In the genomic region with DNA sequence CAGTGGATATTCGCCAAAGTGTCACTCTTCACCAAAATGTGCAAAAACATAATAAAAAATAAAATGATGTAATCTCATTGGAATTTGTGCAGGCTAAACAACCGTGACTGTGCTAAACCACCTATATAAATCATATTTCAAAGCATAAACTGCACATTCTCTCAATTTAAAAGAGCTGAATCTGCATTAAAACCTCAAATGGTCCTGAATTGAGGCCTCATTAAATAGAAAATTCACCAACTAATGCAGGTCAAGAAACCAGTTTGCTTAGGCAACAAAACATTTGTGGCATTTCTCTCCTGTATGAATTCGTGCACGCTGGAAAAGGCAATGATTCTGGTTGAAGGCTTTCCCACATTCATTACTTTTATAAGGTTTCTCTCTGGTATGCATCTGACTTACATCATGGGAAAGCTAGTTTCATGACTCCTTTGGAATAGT, we compare ENCODE assay signal across 14 cellular contexts.
DNase-seq lines count a peak whose midpoint lies in the region; ATAC-seq and TF ChIP-seq lines count a peak whose summit lies in the region.
"Had no signal": no experiment of that assay in that cellular context is flagged by ENCODE, and none has a peak within 500 bp of the region (broad histone marks: within the 10 kb centered on the region; RNA-seq: fewer than 3 reads in every experiment).

No MANE protein-coding gene starts in this region.

- H3K27ac Mint-ChIP-seq in activated T-cell treated with anti-CD3 and anti-CD28 coated beads, Interleukin-2, amount 50 U/mL, for 72 hours, result no peak overlapping the region
- H3K27ac Mint-ChIP-seq: memory B cell; stimulated activated naive B cell treated with anti-CD40 and anti-IgM and Interleukin-4, amounts not matched to agents 10 μg/mL and 1 μg/mL and 100 μg/mL, for 72 hours had no signal

- DNase-seq in AG09309 (ENCODE audit: low read depth) (peak; percentile 89), HT1080 (ENCODE audit: low read depth) (peak; percentile 18), astrocyte of the spinal cord (ENCODE audit: low read depth, low spot score) (peak; percentile 80), kidney tubule cell (ENCODE audit: low spot score) (peak; percentile 95), H7 (no peak), NCI-H345 (lab: John Stamatoyannopoulos, UW) (no peak), NCI-H2029 (lab: John Stamatoyannopoulos, UW) (no peak)
- DNase-seq in activated T-cell treated with anti-CD3 and anti-CD28 coated beads, Interleukin-2, amount 50 U/mL, for 72 hours, result no peak
- DNase-seq: C1 segment of cervical spinal cord; NCI-H446 treated with DMSO at 0.1 percent for 48 hours; posterior cingulate gyrus; stimulated activated naive B cell treated with anti-CD40 and anti-IgM and Interleukin-4, amounts not matched to agents 10 μg/mL and 1 μg/mL and 100 μg/mL, for 72 hours had no signal

- H3K4me3 ChIP-seq in AG09309 (ENCODE audit: control insufficient read depth, low read depth, low read length) (no peak overlapping the region), astrocyte of the spinal cord (ENCODE audit: low read depth, low read length) (no peak overlapping the region), H7 (ENCODE audit: insufficient read depth, low read depth, low read length) (no peak overlapping the region)

- TF ChIP-seq CTCF in AG09309 (IDR thresholded peaks at IDR 0.05; ENCODE audit: control insufficient read depth, insufficient read depth, low read depth, low read length, missing control alignments) (no peak), astrocyte of the spinal cord (IDR thresholded peaks at IDR 0.05; ENCODE audit: low read depth, low read length) (no peak)

- ATAC-seq in activated T-cell treated with anti-CD3 and anti-CD28 coated beads, Interleukin-2, amount 50 U/mL, for 72 hours (replicated peaks in 1 of 2), result no peak
- ATAC-seq: stimulated activated naive B cell treated with anti-CD40 and anti-IgM and Interleukin-4, amounts not matched to agents 10 μg/mL and 1 μg/mL and 100 μg/mL, for 72 hours had no signal

- no peak overlapping the region for H3K4me3 Mint-ChIP-seq in activated T-cell treated with anti-CD3 and anti-CD28 coated beads, Interleukin-2, amount 50 U/mL, for 72 hours
- H3K4me3 Mint-ChIP-seq: brain; memory B cell; stimulated activated naive B cell treated with anti-CD40 and anti-IgM and Interleukin-4, amounts not matched to agents 10 μg/mL and 1 μg/mL and 100 μg/mL, for 72 hours had no signal

- H3K27me3 ChIP-seq in H7 (ENCODE audit: control insufficient read depth, insufficient read depth, low read length), result no peaks in the 10 kb centered on the region

- no peaks in the 10 kb centered on the region for H3K36me3 Mint-ChIP-seq in activated T-cell treated with anti-CD3 and anti-CD28 coated beads, Interleukin-2, amount 50 U/mL, for 72 hours (ENCODE audit: insufficient read depth in 2 of 2)
- H3K36me3 Mint-ChIP-seq: brain; stimulated activated naive B cell treated with anti-CD40 and anti-IgM and Interleukin-4, amounts not matched to agents 10 μg/mL and 1 μg/mL and 100 μg/mL, for 72 hours had no signal

- no peaks in the 10 kb centered on the region for H3K4me1 Mint-ChIP-seq in activated T-cell treated with anti-CD3 and anti-CD28 coated beads, Interleukin-2, amount 50 U/mL, for 72 hours (ENCODE audit: low read depth)
- H3K4me1 Mint-ChIP-seq: memory B cell; stimulated activated naive B cell treated with anti-CD40 and anti-IgM and Interleukin-4, amounts not matched to agents 10 μg/mL and 1 μg/mL and 100 μg/mL, for 72 hours had no signal

- peaks cover 6% of the 10 kb centered on the region for H3K27me3 Mint-ChIP-seq in activated T-cell treated with anti-CD3 and anti-CD28 coated beads, Interleukin-2, amount 50 U/mL, for 72 hours (ENCODE audit: low read depth)
- H3K27me3 Mint-ChIP-seq: brain had no signal

- in situ Hi-C loops in astrocyte of the spinal cord (cut with HindIII; ENCODE audit: low sequenced_read_pairs), result no loop called here

- peaks cover 0 to 4% of the 10 kb centered on the region in 2 donors for H3K9me3 Mint-ChIP-seq in activated T-cell treated with anti-CD3 and anti-CD28 coated beads, Interleukin-2, amount 50 U/mL, for 72 hours

- no peaks in the 10 kb centered on the region for H3K36me3 ChIP-seq in H7 (replicated peaks; ENCODE audit: control insufficient read depth, insufficient read depth, low read length)

Comparison
In these comparisons a context has a peak if more than half of its experiments do, and no peak if none do; other contexts are left out.
1. DNase-seq: peak in AG09309 (single experiment), HT1080 (single experiment), astrocyte of the spinal cord (single experiment) and kidney tubule cell (single experiment); none in H7 (single experiment), NCI-H345 (single experiment), activated T-cell treated with anti-CD3 and anti-CD28 coated beads, Interleukin-2, amount 50 U/mL, for 72 hours (0 of 2) and NCI-H2029 (single experiment).